In genomic region chr17:64989756-64990155, GRCh38 we compare ENCODE assay signal across 7 cellular contexts.
DNase-seq lines count a peak whose midpoint lies in the region; ATAC-seq and TF ChIP-seq lines count a peak whose summit lies in the region.
"Not testable (repeated sequence)": the region's sequence is repeated elsewhere in the genome, so short reads cannot be mapped to it uniquely, and the experiment has no call there.

No MANE protein-coding gene starts in this region.

- intact Hi-C loops in heart left ventricle (cut with DNase I); sigmoid colon (cut with DNase I): not testable (repeated sequence)

- POLR2A ChIA-PET in HEK293 (lab: Yijun Ruan, JAX): interaction anchor here (1.4 kb wide), 1 partner anchor 15 kb away, joined by 3 read pairs; no protein-coding TSS in a partner anchor

- not testable (repeated sequence) for H3K27ac ChIP-seq in HEK293 (ENCODE audit: extremely low read depth, low read depth, low read length); mesenchymal stem cell (ENCODE audit: low read length, poor library complexity, severe bottlenecking)
- H3K27ac ChIP-seq in VCaP (peak overlapping the region; percentile 96; the same call in 1 of the 2 replicates), coronary artery (peak overlapping the region; percentile 3 to 74), heart left ventricle (peak overlapping the region; percentile 39 to 95 (median 86)), sigmoid colon (peak overlapping the region; percentile 79 to 85 (median 84)), temporal lobe (ENCODE audit: low read depth, low read length) (peak overlapping the region; percentile 50)

- TF ChIP-seq EP300 in sigmoid colon (IDR thresholded peaks at IDR 0.05): not testable (repeated sequence)

- not testable (repeated sequence) for H3K14ac ChIP-seq in mesenchymal stem cell (ENCODE audit: low read length in 2 of 2)

- H4K91ac ChIP-seq in mesenchymal stem cell (ENCODE audit: low read length): not testable (repeated sequence)

- H2BK120ac ChIP-seq in mesenchymal stem cell (ENCODE audit: low read depth, low read length): not testable (repeated sequence)

- not testable (repeated sequence) for H3K27me3 ChIP-seq in heart left ventricle; mesenchymal stem cell (ENCODE audit: control insufficient read depth in 1 of 2, insufficient read depth in 1 of 2, low read length in 2 of 2); sigmoid colon

- H3K9ac ChIP-seq in mesenchymal stem cell (ENCODE audit: low read length): not testable (repeated sequence)

- H3K79me1 ChIP-seq in mesenchymal stem cell (replicated peaks; ENCODE audit: low read length, poor library complexity, severe bottlenecking): not testable (repeated sequence)

- H3K18ac ChIP-seq in mesenchymal stem cell (ENCODE audit: low read depth in 1 of 2, low read length in 2 of 2): peak overlapping the region; percentile 49 to 61

- not testable (repeated sequence) for H2BK5ac ChIP-seq in mesenchymal stem cell (ENCODE audit: low read depth, low read length, poor library complexity, severe bottlenecking)

- H3K4ac ChIP-seq in mesenchymal stem cell (ENCODE audit: low read depth in 1 of 2, low read length in 2 of 2): peak overlapping the region in 1 of 2 experiments; percentile 4

- H4K8ac ChIP-seq in mesenchymal stem cell (ENCODE audit: low read length): not testable (repeated sequence)

- not testable (repeated sequence) for H3K4me3 ChIP-seq in HEK293 (ENCODE audit: low read depth, low read length); coronary artery; heart left ventricle; mesenchymal stem cell (ENCODE audit: insufficient read depth in 1 of 2, low read depth in 1 of 2, low read length in 2 of 2); sigmoid colon

- not testable (repeated sequence) for H3K23ac ChIP-seq in mesenchymal stem cell (ENCODE audit: low read length in 2 of 2)

- WGBS in heart left ventricle, 4 donors: 94 to 98% (median 97%) methylated on average over 3 of the region's 3 CpGs
- 97% methylated on average over 2 of the region's 3 CpGs for WGBS in mesenchymal stem cell
- WGBS in sigmoid colon, 2 donors: 92 to 96% methylated on average over 3 of the region's 3 CpGs

- TF ChIP-seq CTCF in HEK293 (tag by site-specific recombination; IDR thresholded peaks at IDR 0.05); VCaP (conservative IDR thresholded peaks at IDR 0.05); coronary artery (IDR thresholded peaks at IDR 0.05); heart left ventricle (IDR thresholded peaks at IDR 0.05); sigmoid colon (IDR thresholded peaks at IDR 0.05): not testable (repeated sequence)

- not testable (repeated sequence) for H3K4me2 ChIP-seq in mesenchymal stem cell (ENCODE audit: low read length, poor library complexity, severe bottlenecking)

- not testable (repeated sequence) for H2AK5ac ChIP-seq in mesenchymal stem cell (ENCODE audit: low read length, severe bottlenecking)

- not testable (repeated sequence) for H3K9me3 ChIP-seq in HEK293 (ENCODE audit: control insufficient read depth, insufficient read depth, low read depth, low read length); heart left ventricle; mesenchymal stem cell (ENCODE audit: control insufficient read depth, low read length); sigmoid colon

- H2BK12ac ChIP-seq in mesenchymal stem cell (ENCODE audit: low read length in 2 of 2): peak overlapping the region in 1 of 2 experiments; percentile 11

- DNase-seq in coronary artery (ENCODE audit: low spot score); heart left ventricle; mesenchymal stem cell; sigmoid colon: not testable (repeated sequence)

- H2AFZ ChIP-seq in mesenchymal stem cell (ENCODE audit: low read depth, low read length): not testable (repeated sequence)

- TF ChIP-seq POLR2A in heart left ventricle (IDR thresholded peaks at IDR 0.05); sigmoid colon (IDR thresholded peaks at IDR 0.05): not testable (repeated sequence)

- H2BK15ac ChIP-seq in mesenchymal stem cell (ENCODE audit: low read depth, poor library complexity, severe bottlenecking): not testable (repeated sequence)

- not testable (repeated sequence) for ATAC-seq in heart left ventricle

- H3K36me3 ChIP-seq in HEK293 (ENCODE audit: control insufficient read depth in 2 of 2, insufficient read depth in 1 of 2, low read length in 2 of 2); heart left ventricle; mesenchymal stem cell (ENCODE audit: control insufficient read depth in 1 of 2, insufficient read depth in 2 of 2, low read depth in 1 of 2, low read length in 2 of 2); sigmoid colon: not testable (repeated sequence)

- CTCF ChIA-PET in HEK293 (lab: Yijun Ruan, JAX): interaction anchor here (0.7 to 1.8 kb wide), 2 partner anchors 8 to 1115 kb away, joined by 3 to 4 read pairs; no protein-coding TSS in a partner anchor

- H3K4me1 ChIP-seq in HEK293 (ENCODE audit: control insufficient read depth, insufficient read depth, low read length): not testable (repeated sequence)
- H3K4me1 ChIP-seq in heart left ventricle (peaks cover 0 to 43% (median 0%) of the 10 kb centered on the region in 12 donors), mesenchymal stem cell (ENCODE audit: control insufficient read depth, insufficient read depth, low read depth, low read length) (peaks cover 10% of the 10 kb centered on the region), sigmoid colon (peaks cover 0 to 52% (median 38%) of the 10 kb centered on the region in 4 donors)

TF ChIP-seq in HEK293, 187 proteins besides CTCF, POLR2A, EP300 and RAD21:
- TF ChIP-seq ZNF121 (tag by site-specific recombination; IDR thresholded peaks at IDR 0.05): peak; percentile 69; the same call in 1 of the 2 replicates
